ENCODE assay signal across 27 cellular contexts in the genomic region with DNA sequence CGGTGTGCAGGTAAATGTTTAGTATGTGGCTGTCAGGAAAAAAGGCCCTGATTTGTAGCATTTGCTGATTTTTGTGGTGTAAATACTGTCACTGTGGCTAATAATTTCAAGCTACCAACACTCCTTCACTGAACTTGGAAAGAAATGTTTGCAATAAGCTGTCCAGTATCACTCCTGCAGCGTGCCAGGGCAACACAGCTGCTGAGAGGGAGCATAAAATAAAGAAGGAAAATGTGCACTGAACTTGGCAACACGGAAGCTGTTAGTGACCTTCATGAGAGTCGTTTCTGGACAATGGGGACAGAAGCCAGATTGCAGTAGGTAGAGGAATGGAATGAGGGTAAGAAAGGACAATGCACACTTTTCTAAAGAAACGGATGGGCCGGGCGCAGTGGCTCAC.
"Had no signal": no experiment of that assay in that cellular context is flagged by ENCODE, and none has a peak within 500 bp of the region (broad histone marks: within the 10 kb centered on the region; RNA-seq: fewer than 3 reads in every experiment).

No MANE protein-coding gene starts in this region.

- H3K27ac ChIP-seq: ascending aorta, breast epithelium, cardiac muscle cell, coronary artery, dorsolateral prefrontal cortex had no signal

- H3K9me3 Mint-ChIP-seq: activated CD4-positive, alpha-beta T cell treated with anti-CD3 and anti-CD28 coated beads, Interleukin-2, amount 10 ng/mL, durations not matched to agents 7 days and 5 days; activated CD8-positive, alpha-beta T cell treated with anti-CD3 and anti-CD28 coated beads for 36 hours; activated naive CD4-positive, alpha-beta T cell treated with anti-CD3 and anti-CD28 coated beads for 36 hours; activated naive CD4-positive, alpha-beta T cell treated with anti-CD3 and anti-CD28 coated beads, Interleukin-2, amount 50 U/mL, for 72 hours; activated naive CD8-positive, alpha-beta T cell treated with anti-CD3 and anti-CD28 coated beads, Interleukin-2, amount 10 ng/mL, durations not matched to agents 7 days and 5 days; activated T-cell treated with anti-CD3 and anti-CD28 coated beads, Interleukin-2, amount 50 U/mL, for 4 hours; activated T-helper 17 cell treated with anti-CD3 and anti-CD28 coated beads, Interleukin-2, amount 50 U/mL, for 72 hours; brain; central memory CD8-positive, alpha-beta T cell; dendritic cell treated with granulocyte-macrophage colony-stimulating factor and Interleukin-4, amounts not matched to agents 40 ng/mL and 50 ng/mL, for 4 days had no signal

- H3K27me3 ChIP-seq: ascending aorta, breast epithelium, cardiac muscle cell had no signal

- H3K4me1 Mint-ChIP-seq: activated T-helper 17 cell treated with anti-CD3 and anti-CD28 coated beads, Interleukin-2, amount 50 U/mL, for 72 hours; central memory CD8-positive, alpha-beta T cell had no signal

- H3K27me3 Mint-ChIP-seq: activated CD4-positive, alpha-beta T cell treated with anti-CD3 and anti-CD28 coated beads, Interleukin-2, amount 10 ng/mL, durations not matched to agents 7 days and 5 days; activated CD8-positive, alpha-beta T cell treated with anti-CD3 and anti-CD28 coated beads for 36 hours; activated T-helper 17 cell treated with anti-CD3 and anti-CD28 coated beads, Interleukin-2, amount 50 U/mL, for 72 hours; central memory CD8-positive, alpha-beta T cell; dendritic cell treated with granulocyte-macrophage colony-stimulating factor and Interleukin-4, amounts not matched to agents 40 ng/mL and 50 ng/mL, for 4 days had no signal

- H3K4me3 ChIP-seq: ascending aorta, breast epithelium, cardiac muscle cell, coronary artery, dorsolateral prefrontal cortex had no signal

- H3K27ac Mint-ChIP-seq: activated CD4-positive, alpha-beta T cell treated with anti-CD3 and anti-CD28 coated beads for 36 hours; activated CD4-positive, alpha-beta T cell treated with anti-CD3 and anti-CD28 coated beads, Interleukin-2, amount 10 ng/mL, durations not matched to agents 7 days and 5 days; activated CD8-positive, alpha-beta T cell treated with anti-CD3 and anti-CD28 coated beads for 36 hours; activated naive CD4-positive, alpha-beta T cell treated with anti-CD3 and anti-CD28 coated beads for 36 hours; activated naive CD4-positive, alpha-beta T cell treated with anti-CD3 and anti-CD28 coated beads, Interleukin-2, amount 50 U/mL, for 72 hours; activated naive CD8-positive, alpha-beta T cell treated with anti-CD3 and anti-CD28 coated beads, Interleukin-2, amount 10 ng/mL, durations not matched to agents 7 days and 5 days; activated T-helper 17 cell treated with anti-CD3 and anti-CD28 coated beads, Interleukin-2, amount 50 U/mL, for 72 hours; brain; dendritic cell treated with granulocyte-macrophage colony-stimulating factor and Interleukin-4, amounts not matched to agents 40 ng/mL and 50 ng/mL, for 4 days; endodermal cell had no signal

- ATAC-seq: activated CD4-positive, alpha-beta T cell treated with anti-CD3 and anti-CD28 coated beads for 36 hours; activated CD8-positive, alpha-beta T cell treated with anti-CD3 and anti-CD28 coated beads for 36 hours; activated naive CD4-positive, alpha-beta T cell treated with anti-CD3 and anti-CD28 coated beads, Interleukin-2, amount 50 U/mL, for 72 hours; activated T-cell treated with anti-CD3 and anti-CD28 coated beads, Interleukin-2, amount 50 U/mL, for 4 hours; activated T-helper 17 cell treated with anti-CD3 and anti-CD28 coated beads, Interleukin-2, amount 50 U/mL, for 72 hours; esophagus mucosa had no signal

- DNase-seq: activated CD4-positive, alpha-beta T cell treated with anti-CD3 and anti-CD28 coated beads for 36 hours; activated CD4-positive, alpha-beta T cell treated with anti-CD3 and anti-CD28 coated beads, Interleukin-2, amount 10 ng/mL, durations not matched to agents 7 days and 5 days; activated CD4-positive, alpha-beta T cell treated with anti-CD3 and anti-CD28 coated beads, Interleukin-2, amount 50 U/mL, for 48 hours; activated CD4-positive, CD25-positive, alpha-beta regulatory T cell; activated CD4-positive, CD25-positive, alpha-beta regulatory T cell treated with anti-CD3 and anti-CD28 coated beads, Interleukin-2, amount 50 U/mL, for 72 hours; activated CD8-positive, alpha-beta memory T cell treated with anti-CD3 and anti-CD28 coated beads for 24 hours; activated CD8-positive, alpha-beta T cell treated with anti-CD3 and anti-CD28 coated beads for 36 hours; activated effector memory CD4-positive, alpha-beta T cell treated with Interleukin-2 at 50 U/mL for 16 hours; activated gamma-delta T cell treated with Interleukin-2 at 50 U/mL for 16 hours; activated naive CD4-positive, alpha-beta T cell treated with anti-CD3 and anti-CD28 coated beads for 36 hours; activated naive CD8-positive, alpha-beta T cell treated with anti-CD3 and anti-CD28 coated beads, Interleukin-2, amount 10 ng/mL, durations not matched to agents 7 days and 5 days; activated T-cell treated with anti-CD3 and anti-CD28 coated beads, Interleukin-2, amount 50 U/mL, for 4 hours; dorsolateral prefrontal cortex; effector memory CD4-positive, alpha-beta T cell; endodermal cell; foreskin fibroblast; T-helper 2 cell had no signal

- H3K36me3 Mint-ChIP-seq: activated naive CD4-positive, alpha-beta T cell treated with anti-CD3 and anti-CD28 coated beads, Interleukin-2, amount 50 U/mL, for 72 hours; activated naive CD8-positive, alpha-beta T cell treated with anti-CD3 and anti-CD28 coated beads, Interleukin-2, amount 10 ng/mL, durations not matched to agents 7 days and 5 days; brain had no signal

- H3K4me3 Mint-ChIP-seq: activated CD4-positive, alpha-beta T cell treated with anti-CD3 and anti-CD28 coated beads for 36 hours; activated CD4-positive, alpha-beta T cell treated with anti-CD3 and anti-CD28 coated beads, Interleukin-2, amount 10 ng/mL, durations not matched to agents 7 days and 5 days; activated CD8-positive, alpha-beta T cell treated with anti-CD3 and anti-CD28 coated beads for 36 hours; activated naive CD4-positive, alpha-beta T cell treated with anti-CD3 and anti-CD28 coated beads for 36 hours; activated naive CD8-positive, alpha-beta T cell treated with anti-CD3 and anti-CD28 coated beads, Interleukin-2, amount 10 ng/mL, durations not matched to agents 7 days and 5 days; activated T-cell treated with anti-CD3 and anti-CD28 coated beads, Interleukin-2, amount 50 U/mL, for 4 hours; activated T-helper 17 cell treated with anti-CD3 and anti-CD28 coated beads, Interleukin-2, amount 50 U/mL, for 72 hours; brain; central memory CD8-positive, alpha-beta T cell; dendritic cell treated with granulocyte-macrophage colony-stimulating factor and Interleukin-4, amounts not matched to agents 40 ng/mL and 50 ng/mL, for 4 days; endodermal cell had no signal

- H3K36me3 ChIP-seq: ascending aorta, breast epithelium, cardiac muscle cell had no signal

- H3K4me1 ChIP-seq: breast epithelium had no signal

- H3K9me3 ChIP-seq: ascending aorta, breast epithelium had no signal
